Comparison of ENCODE assay signal across 18 cellular contexts in the genomic region with DNA sequence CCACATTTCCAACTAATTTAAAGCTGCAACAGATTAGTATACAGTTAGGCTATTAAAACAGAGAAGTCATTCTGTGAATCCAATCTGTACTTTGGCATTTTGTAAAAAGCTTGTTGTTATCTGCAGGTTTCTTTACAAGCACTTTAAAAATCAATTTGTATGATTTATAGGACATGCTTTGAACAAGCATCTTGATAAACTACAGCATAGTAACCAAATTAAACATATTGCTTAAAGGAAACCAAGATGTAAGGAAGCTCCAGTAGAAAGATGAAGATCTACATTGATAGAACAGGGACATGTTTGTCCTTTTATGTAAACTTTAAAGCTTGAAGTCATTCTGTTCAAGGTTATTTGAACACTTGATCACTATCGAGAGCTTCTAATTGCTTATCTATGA.
DNase-seq lines count a peak whose midpoint lies in the region; ATAC-seq, FAIRE-seq and TF ChIP-seq lines count a peak whose summit lies in the region.
"Had no signal": no experiment of that assay in that cellular context is flagged by ENCODE, and none has a peak within 500 bp of the region (broad histone marks: within the 10 kb centered on the region; RNA-seq: fewer than 3 reads in every experiment).

No MANE protein-coding gene starts in this region.

- no peaks in the 10 kb centered on the region for H3K36me3 ChIP-seq in CD4-positive, alpha-beta memory T cell (ENCODE audit: insufficient read depth, low read length)
- H3K36me3 ChIP-seq: BLaER1 treated with 17β-estradiol and CSF1 and Interleukin-3, amounts not matched to agents 10 nM and 100 nM had no signal

- no peak overlapping the region for H3K27ac ChIP-seq in CD4-positive, alpha-beta memory T cell (ENCODE audit: low read depth, low read length)
- H3K27ac ChIP-seq in H9 (ENCODE audit: insufficient read length, low read depth, low read length) = no peak overlapping the region
- H3K27ac ChIP-seq: 22Rv1; A549; BLaER1 treated with 17β-estradiol and CSF1 and Interleukin-3, amounts not matched to agents 10 nM and 100 nM had no signal

- no peak overlapping the region for H4K5ac ChIP-seq in H9 (ENCODE audit: insufficient read length, low read depth, low read length)

- no peak overlapping the region for H3K18ac ChIP-seq in H9 (ENCODE audit: insufficient read length, low read depth, low read length)

- no peak overlapping the region for H3K9ac ChIP-seq in H9 (ENCODE audit: extremely low read depth, insufficient read length, low read length)
- H3K9ac ChIP-seq: BLaER1 treated with 17β-estradiol and CSF1 and Interleukin-3, amounts not matched to agents 10 nM and 100 nM had no signal

- H2AFZ ChIP-seq in H9 (ENCODE audit: low read length) = no peak overlapping the region

- POLR2A ChIA-PET in CD4-positive, alpha-beta memory T cell (lab: Charles Lee; ENCODE audit: partially characterized antibody) = no interaction called here
- POLR2A ChIA-PET in activated CD4-positive, alpha-beta T cell treated with anti-CD3 and anti-CD28 coated beads for 36 hours (lab: Charles Lee) = interaction anchor here (0.7 kb wide), 1 partner anchor 499 kb away, joined by 3 read pairs; no protein-coding TSS in a partner anchor

- no peaks in the 10 kb centered on the region for H3K36me3 Mint-ChIP-seq in CD4-positive, alpha-beta memory T cell
- no peaks in the 10 kb centered on the region for H3K36me3 Mint-ChIP-seq in activated CD4-positive, alpha-beta T cell treated with anti-CD3 and anti-CD28 coated beads for 36 hours (ENCODE audit: low read depth)
- H3K36me3 Mint-ChIP-seq in H9 (ENCODE audit: insufficient read depth in 1 of 3, low read depth in 3 of 3) = no peaks in the 10 kb centered on the region
- H3K36me3 Mint-ChIP-seq: CD8-positive, alpha-beta memory T cell had no signal

- no peaks in the 10 kb centered on the region for H3K9me3 Mint-ChIP-seq in CD4-positive, alpha-beta memory T cell
- H3K9me3 Mint-ChIP-seq in activated CD4-positive, alpha-beta T cell treated with anti-CD3 and anti-CD28 coated beads for 36 hours (ENCODE audit: low read depth) = no peaks in the 10 kb centered on the region
- no peaks in the 10 kb centered on the region for H3K9me3 Mint-ChIP-seq in H9
- H3K9me3 Mint-ChIP-seq: CD4-positive, alpha-beta T cell had no signal

- peak; percentile 84 for FAIRE-seq in D721Med (lab: Jason Lieb, UNC)
- FAIRE-seq: A549, G401.6, GM12891 had no signal

- H3K4ac ChIP-seq in H9 (ENCODE audit: low read depth, low read length) = no peak overlapping the region

- H2BK12ac ChIP-seq in H9 (ENCODE audit: insufficient read length, low read depth, low read length) = no peak overlapping the region

- H3K4me1 ChIP-seq in CD4-positive, alpha-beta memory T cell (ENCODE audit: insufficient read depth, low read length) = no peaks in the 10 kb centered on the region
- no peaks in the 10 kb centered on the region for H3K4me1 ChIP-seq in H9 (ENCODE audit: insufficient read depth, low read length)
- H3K4me1 ChIP-seq: A549; BLaER1 treated with 17β-estradiol and CSF1 and Interleukin-3, amounts not matched to agents 10 nM and 100 nM had no signal

- intact Hi-C loops in CD4-positive, alpha-beta memory T cell (cut with micrococcal nuclease) = no loop called here
- intact Hi-C loops in activated CD4-positive, alpha-beta T cell treated with anti-CD3 and anti-CD28 coated beads for 36 hours (cut with DNase I, micrococcal nuclease) = no loop called here

- no peak overlapping the region for H4K8ac ChIP-seq in H9 (replicated peaks; ENCODE audit: insufficient read length, low read depth, low read length)

- no peak overlapping the region for H3K4me3 ChIP-seq in CD4-positive, alpha-beta memory T cell (ENCODE audit: low read length in 2 of 2)
- H3K4me3 ChIP-seq: A549; BLaER1 treated with 17β-estradiol and CSF1 and Interleukin-3, amounts not matched to agents 10 nM and 100 nM had no signal

- H3K79me2 ChIP-seq in H9 (ENCODE audit: insufficient read depth, low read length) = no peaks in the 10 kb centered on the region

- no peaks in the 10 kb centered on the region for H3K27me3 ChIP-seq in CD4-positive, alpha-beta memory T cell (ENCODE audit: insufficient read depth, low read length)
- no peaks in the 10 kb centered on the region for H3K27me3 ChIP-seq in H9 (ENCODE audit: insufficient read depth, low read length)
- H3K27me3 ChIP-seq: BLaER1 treated with 17β-estradiol and CSF1 and Interleukin-3, amounts not matched to agents 10 nM and 100 nM had no signal

- H3K23ac ChIP-seq in H9 (ENCODE audit: insufficient read length, low read depth, low read length) = no peak overlapping the region

- H2BK15ac ChIP-seq in H9 (ENCODE audit: low read depth, low read length) = no peak overlapping the region

- H2BK20ac ChIP-seq in H9 (ENCODE audit: low read depth, low read length, poor library complexity, severe bottlenecking) = no peak overlapping the region

- no peaks in the 10 kb centered on the region for H3K79me1 ChIP-seq in H9 (ENCODE audit: insufficient read depth, low read depth, low read length, poor library complexity, severe bottlenecking)

- H3K27ac Mint-ChIP-seq in CD4-positive, alpha-beta memory T cell = no peak overlapping the region
- no peak overlapping the region for H3K27ac Mint-ChIP-seq in activated CD4-positive, alpha-beta T cell treated with anti-CD3 and anti-CD28 coated beads for 36 hours
- H3K27ac Mint-ChIP-seq in H9 = no peak overlapping the region
- H3K27ac Mint-ChIP-seq: B cell; CD4-positive, alpha-beta T cell; CD8-positive, alpha-beta memory T cell had no signal

- CTCF ChIA-PET in CD4-positive, alpha-beta memory T cell (lab: Charles Lee; ENCODE audit: partially characterized antibody) = no interaction called here
- CTCF ChIA-PET in activated CD4-positive, alpha-beta T cell treated with anti-CD3 and anti-CD28 coated beads for 36 hours (lab: Charles Lee) = no interaction called here

- H3K4me2 ChIP-seq in H9 (ENCODE audit: insufficient read depth, insufficient read length, low read length) = no peak overlapping the region
- H3K4me2 ChIP-seq: A549; BLaER1 treated with 17β-estradiol and CSF1 and Interleukin-3, amounts not matched to agents 10 nM and 100 nM had no signal

- no CpG with 5 or more reads among the region's 1 CpG for WGBS in H9 (ENCODE audit: extremely low coverage, insufficient read length, low lambda C conversion rate)

- no peaks in the 10 kb centered on the region for H3K4me1 Mint-ChIP-seq in CD4-positive, alpha-beta memory T cell
- H3K4me1 Mint-ChIP-seq in activated CD4-positive, alpha-beta T cell treated with anti-CD3 and anti-CD28 coated beads for 36 hours = no peaks in the 10 kb centered on the region
- no peaks in the 10 kb centered on the region for H3K4me1 Mint-ChIP-seq in H9
- H3K4me1 Mint-ChIP-seq: B cell; CD8-positive, alpha-beta memory T cell had no signal

- DNase-seq in D721Med (ENCODE audit: insufficient read length, low spot score) (no peak), SK-N-DZ (ENCODE audit: low spot score) (peak; percentile 80), H9 (no peak)
- DNase-seq in CD4-positive, alpha-beta memory T cell = no peak
- no peak for DNase-seq in activated CD4-positive, alpha-beta T cell treated with anti-CD3 and anti-CD28 coated beads for 36 hours
- DNase-seq: AML-193; CD4-positive, alpha-beta T cell; CD8-positive, alpha-beta memory T cell; COR-L47; DMS79 treated with DMSO at 0.1 percent for 48 hours; GF-D8 had no signal

- H3T11ph ChIP-seq in H9 (ENCODE audit: low read length) = no peak overlapping the region

- peaks cover 0 to 1% of the 10 kb centered on the region in 2 donors for H3K27me3 Mint-ChIP-seq in CD4-positive, alpha-beta memory T cell
- H3K27me3 Mint-ChIP-seq in activated CD4-positive, alpha-beta T cell treated with anti-CD3 and anti-CD28 coated beads for 36 hours = peaks cover 2% of the 10 kb centered on the region
- H3K27me3 Mint-ChIP-seq in H9 (ENCODE audit: low read depth) = no peaks in the 10 kb centered on the region

- H3K23me2 ChIP-seq in H9 (ENCODE audit: insufficient read length, low read depth, low read length, poor library complexity, severe bottlenecking) = no peaks in the 10 kb centered on the region

- no peak for ATAC-seq in SK-N-SH treated with all-trans-retinoic acid at 6 μM for 48 hours
- ATAC-seq in activated CD4-positive, alpha-beta T cell treated with anti-CD3 and anti-CD28 coated beads for 36 hours = no peak
- ATAC-seq: A549 had no signal

- no peak overlapping the region for H3K14ac ChIP-seq in H9 (ENCODE audit: insufficient read depth, low read length)

- no peaks in the 10 kb centered on the region for H4K20me1 ChIP-seq in H9 (ENCODE audit: control insufficient read depth, insufficient read depth, insufficient read length)
- H4K20me1 ChIP-seq: BLaER1 treated with 17β-estradiol and CSF1 and Interleukin-3, amounts not matched to agents 10 nM and 100 nM had no signal

- no peak overlapping the region for H2BK5ac ChIP-seq in H9 (ENCODE audit: insufficient read length, low read length)

- TF ChIP-seq CTCF in D721Med (IDR thresholded peaks at IDR 0.05; ENCODE audit: insufficient read depth, missing control alignments) (no peak), H9 (conservative IDR thresholded peaks at IDR 0.05) (no peak)

- no peak overlapping the region for H2AK5ac ChIP-seq in H9 (ENCODE audit: insufficient read length, low read length)

- H3K56ac ChIP-seq in H9 (ENCODE audit: insufficient read length, low read depth, low read length) = no peak overlapping the region

- H4K91ac ChIP-seq in H9 (ENCODE audit: insufficient read length, low read depth, low read length) = no peak overlapping the region

- no peak overlapping the region for H2BK120ac ChIP-seq in H9 (ENCODE audit: low read depth, low read length, poor library complexity, severe bottlenecking)

- H3K4me3 Mint-ChIP-seq in CD4-positive, alpha-beta memory T cell = no peak overlapping the region
- no peak overlapping the region for H3K4me3 Mint-ChIP-seq in activated CD4-positive, alpha-beta T cell treated with anti-CD3 and anti-CD28 coated beads for 36 hours
- H3K4me3 Mint-ChIP-seq in H9 = no peak overlapping the region
- H3K4me3 Mint-ChIP-seq: B cell; CD4-positive, alpha-beta T cell; CD8-positive, alpha-beta memory T cell had no signal

- H3K9me3 ChIP-seq in CD4-positive, alpha-beta memory T cell (ENCODE audit: control insufficient read depth in 1 of 2, low read length in 2 of 2) = no peaks in the 10 kb centered on the region
- no peaks in the 10 kb centered on the region for H3K9me3 ChIP-seq in H9 (ENCODE audit: control insufficient read depth, low read depth, low read length)
- H3K9me3 ChIP-seq: A549; BLaER1 treated with 17β-estradiol and CSF1 and Interleukin-3, amounts not matched to agents 10 nM and 100 nM had no signal

TF ChIP-seq in SK-N-SH treated with all-trans-retinoic acid at 6 μM for 48 hours, 23 proteins besides CTCF, POLR2A, EP300 and RAD21 (continues in another document):
- TF ChIP-seq BACH2 (CRISPR knock-in tag; IDR thresholded peaks at IDR 0.05; ENCODE audit: borderline replicate concordance) = no peak
- TF ChIP-seq ZC3H10 (CRISPR knock-in tag; IDR thresholded peaks at IDR 0.05) = no peak
